8 cellular contexts compared by ENCODE assay signal in the genomic region with DNA sequence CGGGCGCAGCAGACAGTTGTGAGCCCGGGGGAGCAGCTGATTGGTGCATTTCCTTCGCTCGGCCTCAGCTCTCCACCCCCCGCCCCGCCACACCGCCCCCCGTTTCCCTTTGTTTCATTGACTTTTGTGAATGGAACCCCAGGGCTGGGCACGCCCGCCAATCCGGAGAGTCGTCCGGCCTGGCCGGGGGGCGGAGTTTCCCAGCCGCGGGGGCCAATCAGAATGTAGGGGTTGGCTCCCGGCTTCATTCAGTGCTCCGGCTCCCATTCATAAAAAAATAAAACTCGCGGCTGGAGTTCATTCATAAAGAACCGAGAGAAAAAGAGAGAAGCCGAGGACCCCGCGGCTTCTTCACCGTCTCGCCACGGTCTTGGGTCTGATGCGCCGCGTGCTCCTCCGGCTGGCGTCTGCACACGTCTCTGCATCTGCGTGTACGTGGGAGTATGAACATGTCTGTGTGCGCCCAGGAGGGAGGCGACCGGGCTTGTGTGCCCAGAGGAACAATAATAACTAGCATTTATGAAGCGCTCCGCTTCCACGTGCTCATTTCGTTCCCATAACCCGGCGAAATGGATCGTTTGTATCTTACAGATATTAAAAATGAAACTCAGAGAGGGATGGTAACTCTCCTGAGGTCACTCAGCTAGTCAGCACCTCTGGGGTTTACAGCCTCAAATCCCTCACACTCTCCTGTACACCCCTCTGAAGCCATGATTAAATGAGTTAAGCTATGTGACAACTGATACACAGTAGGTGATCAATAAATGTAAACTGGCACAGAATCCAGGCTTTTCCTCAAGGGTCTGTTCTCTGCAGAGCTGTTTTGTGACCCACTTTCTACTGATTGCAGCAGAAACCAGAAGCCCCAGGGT. TPM values are rescaled to one million over a fixed set of nuclear protein-coding genes. Genes with fewer than 3 reads are reported as not detected.
DNase-seq lines count a peak whose midpoint lies in the region; ATAC-seq and TF ChIP-seq lines count a peak whose summit lies in the region.

A gene (minus strand): TSS at position 24 of the 872 bp plus-strand sequence. CDS start 723 bp downstream, outside the sequence.

- H3K79me2 ChIP-seq in ACC112 (ENCODE audit: control insufficient read depth, insufficient read depth, low read length, unreplicated experiment), result peaks cover 27% of the 10 kb centered on the region

- H3K36me3 ChIP-seq in ACC112 (ENCODE audit: insufficient read depth, low read length), result no peaks in the 10 kb centered on the region

- H3K4me1 ChIP-seq in ACC112 (ENCODE audit: control insufficient read depth, insufficient read depth, low read length, unreplicated experiment), result peaks cover 33% of the 10 kb centered on the region

- H2AFZ ChIP-seq in ACC112 (ENCODE audit: low read length, unreplicated experiment), result peak within 1 kb of the TSS; percentile 30

- DNase-seq in NCI-H510A (lab: John Stamatoyannopoulos, UW) (peak; percentile 75), coronary artery (ENCODE audit: low spot score) (peak; percentile 91), left colon (peak; percentile 87 to 92)
- DNase-seq in activated CD4-positive, alpha-beta T cell treated with anti-CD3 and anti-CD28 coated beads for 48 hours, result peak; percentile 97
- DNase-seq in stimulated activated CD4-positive, alpha-beta T cell treated with anti-CD3 and anti-CD28 coated beads, Interleukin-1b, Interleukin-23, amount 100 ng/mL, for 1 hour (ENCODE audit: low read depth in 2 of 2), result peak; percentile 62 to 82

- TF ChIP-seq CTCF in coronary artery (IDR thresholded peaks at IDR 0.05), result no peak

- H3K27ac ChIP-seq in ACC112 (ENCODE audit: low read depth, low read length) (peak within 1 kb of the TSS; percentile 86), coronary artery (peak within 1 kb of the TSS in 1 of 2 donors; percentile 1)

- intact Hi-C loops in left colon (cut with DNase I, micrococcal nuclease), result no loop called here

- ATAC-seq in GM18909 (IDR thresholded peaks at IDR 0.05; ENCODE audit: poor library complexity, unreplicated experiment) (peak; percentile 82), HG03280 (IDR thresholded peaks at IDR 0.05; ENCODE audit: unreplicated experiment) (peak; percentile 84), left colon (peak; percentile 92)

- H3K4me3 ChIP-seq in ACC112 (ENCODE audit: low read depth, low read length) (peak within 1 kb of the TSS; percentile 87), coronary artery (peak within 1 kb of the TSS; percentile 72)

- H3K27me3 ChIP-seq in ACC112 (ENCODE audit: insufficient read depth, low read length), result no peaks in the 10 kb centered on the region

RNA-seq across cellular contexts. Expression of the gene that starts here (rescaled TPM):
- total RNA-seq in left colon, result under 1 TPM; 0.89 to 0.95 TPM

Comparison
In these comparisons a context has a peak if more than half of its experiments do, and no peak if none do; other contexts are left out.
1. Peak in DNase-seq and ATAC-seq in left colon; RNA of the gene not detected or under 1 TPM.